13 cellular contexts compared by ENCODE assay signal in genomic region chr9:135215571-135216161, GRCh38.
A peak's percentile ranks its signal among the peaks of the same experiment; 100 is the strongest.
DNase-seq lines count a peak whose midpoint lies in the region; ATAC-seq and TF ChIP-seq lines count a peak whose summit lies in the region.
"Had no signal": no experiment of that assay in that cellular context is flagged by ENCODE, and none has a peak within 500 bp of the region (broad histone marks: within the 10 kb centered on the region; RNA-seq: fewer than 3 reads in every experiment).

No MANE protein-coding gene starts in this region.

- 31 to 63% methylated on average over 6 to 14 of the region's 14 CpGs for WGBS in testis, 2 donors

- no peak overlapping the region for H3K4me3 ChIP-seq in testis
- H3K4me3 ChIP-seq: GM23248, suprapubic skin had no signal

- no peak for TF ChIP-seq CTCF in testis (IDR thresholded peaks at IDR 0.05)

- H3K9me3 Mint-ChIP-seq in activated CD8-positive, alpha-beta memory T cell treated with anti-CD3 and anti-CD28 coated beads, Interleukin-2, amount 10 ng/mL, durations not matched to agents 7 days and 5 days (ENCODE audit: low read depth), result peaks cover 2% of the 10 kb centered on the region

- peak; percentile 83 for ATAC-seq in left ventricle myocardium superior
- no peak for ATAC-seq in HG03139 (IDR thresholded peaks at IDR 0.05; ENCODE audit: unreplicated experiment)
- no peak for ATAC-seq in activated CD8-positive, alpha-beta memory T cell treated with anti-CD3 and anti-CD28 coated beads, Interleukin-2, amount 10 ng/mL, durations not matched to agents 7 days and 5 days

- CTCF ChIA-PET in activated CD8-positive, alpha-beta memory T cell treated with anti-CD3 and anti-CD28 coated beads, Interleukin-2, amount 10 ng/mL, durations not matched to agents 7 days and 5 days (lab: Charles Lee), result no interaction called here

- intact Hi-C loops in left ventricle myocardium superior (cut with micrococcal nuclease) (no loop called here), testis (cut with DNase I; ENCODE audit: low total_unique reads) (no loop called here)

- H3K27me3 ChIP-seq in testis, result no peaks in the 10 kb centered on the region

- no peaks in the 10 kb centered on the region for H3K4me1 ChIP-seq in testis

- H3K4me1 Mint-ChIP-seq in activated CD8-positive, alpha-beta memory T cell treated with anti-CD3 and anti-CD28 coated beads, Interleukin-2, amount 10 ng/mL, durations not matched to agents 7 days and 5 days, result no peaks in the 10 kb centered on the region

- no peaks in the 10 kb centered on the region for H3K36me3 Mint-ChIP-seq in activated CD8-positive, alpha-beta memory T cell treated with anti-CD3 and anti-CD28 coated beads, Interleukin-2, amount 10 ng/mL, durations not matched to agents 7 days and 5 days

- no peaks in the 10 kb centered on the region for H3K36me3 ChIP-seq in testis (ENCODE audit: low read depth, missing control alignments)
- H3K36me3 ChIP-seq: suprapubic skin had no signal

- H3K4me3 Mint-ChIP-seq in activated CD8-positive, alpha-beta memory T cell treated with anti-CD3 and anti-CD28 coated beads, Interleukin-2, amount 10 ng/mL, durations not matched to agents 7 days and 5 days, result no peak overlapping the region

- H3K27me3 Mint-ChIP-seq in activated CD8-positive, alpha-beta memory T cell treated with anti-CD3 and anti-CD28 coated beads, Interleukin-2, amount 10 ng/mL, durations not matched to agents 7 days and 5 days, result peaks cover 3% of the 10 kb centered on the region

- H3K9me3 ChIP-seq in testis, result no peaks in the 10 kb centered on the region
- H3K9me3 ChIP-seq: suprapubic skin had no signal

- H3K27ac Mint-ChIP-seq in activated CD8-positive, alpha-beta memory T cell treated with anti-CD3 and anti-CD28 coated beads, Interleukin-2, amount 10 ng/mL, durations not matched to agents 7 days and 5 days, result no peak overlapping the region

- no peak for TF ChIP-seq POLR2A in testis (IDR thresholded peaks at IDR 0.05)

- DNase-seq in NCI-H1105 (lab: John Stamatoyannopoulos, UW) (peak; percentile 26), SHP77 treated with DMSO at 0.1 percent for 48 hours (lab: John Stamatoyannopoulos, UW) (peak; percentile 35), left ventricle myocardium superior (peak; percentile 68), testis (peak; percentile 50), foreskin melanocyte (no peak)
- DNase-seq in activated CD8-positive, alpha-beta memory T cell treated with anti-CD3 and anti-CD28 coated beads, Interleukin-2, amount 10 ng/mL, durations not matched to agents 7 days and 5 days, result no peak
- DNase-seq: activated CD4-positive, alpha-beta T cell treated with anti-CD3 and anti-CD28 coated beads for 48 hours; GM23248; midbrain; MV-4-11; NCI-H774 had no signal

- no peak overlapping the region for H3K27ac ChIP-seq in testis
- H3K27ac ChIP-seq: GM23248, suprapubic skin had no signal

Comparison
In these comparisons a context has a peak if more than half of its experiments do, and no peak if none do; other contexts are left out.
1. DNase-seq: peak in NCI-H1105 (single experiment), SHP77 treated with DMSO at 0.1 percent for 48 hours (single experiment), left ventricle myocardium superior (single experiment) and testis (single experiment); none in activated CD8-positive, alpha-beta memory T cell treated with anti-CD3 and anti-CD28 coated beads, Interleukin-2, amount 10 ng/mL, durations not matched to agents 7 days and 5 days (single experiment) and foreskin melanocyte (single experiment).